In genomic region chr12:119718141-119718540, GRCh38 we compare ENCODE assay signal across 17 cellular contexts.
"Had no signal": no experiment of that assay in that cellular context is flagged by ENCODE, and none has a peak within 500 bp of the region (broad histone marks: within the 10 kb centered on the region; RNA-seq: fewer than 3 reads in every experiment).

No MANE protein-coding gene starts in this region.

- ATAC-seq: effector memory CD8-positive, alpha-beta T cell; foreskin keratinocyte; gastroesophageal sphincter; heart right ventricle; left cardiac atrium; left ventricle myocardium superior; naive thymus-derived CD4-positive, alpha-beta T cell had no signal

- H3K27me3 ChIP-seq: esophagus muscularis mucosa, foreskin keratinocyte, gastroesophageal sphincter, heart right ventricle, left lung had no signal

- H3K36me3 ChIP-seq: gastroesophageal sphincter had no signal

- H3K27ac ChIP-seq: coronary artery, esophagus muscularis mucosa, foreskin keratinocyte, gastroesophageal sphincter, heart right ventricle, left lung had no signal

- H3K4me3 ChIP-seq: coronary artery, esophagus muscularis mucosa, gastroesophageal sphincter, heart right ventricle, left lung, lung had no signal

- H3K9me3 ChIP-seq: esophagus muscularis mucosa, gastroesophageal sphincter, left lung had no signal

- DNase-seq: dermis blood vessel endothelial cell; effector CD8-positive, alpha-beta T cell; effector memory CD8-positive, alpha-beta T cell; foreskin keratinocyte; glutamatergic neuron; heart right ventricle; hippocampal formation; left cardiac atrium; left lung; left ventricle myocardium superior; mesendoderm; midbrain; naive thymus-derived CD4-positive, alpha-beta T cell had no signal
